7 cellular contexts compared by ENCODE assay signal in genomic region chr2:215084080-215084479, GRCh38. TPM values are rescaled to one million over a fixed set of nuclear protein-coding genes. Genes with fewer than 3 reads are reported as not detected.
"Had no signal": no experiment of that assay in that cellular context is flagged by ENCODE, and none has a peak within 500 bp of the region (broad histone marks: within the 10 kb centered on the region; RNA-seq: fewer than 3 reads in every experiment).

No MANE protein-coding gene starts in this region.

- H3K27ac ChIP-seq: HL-60 had no signal

- ATAC-seq: K562 had no signal

- DNase-seq: IMR-90, KBM-7 had no signal

- H3K4me3 ChIP-seq: K562 had no signal

- FAIRE-seq: HTR-8/SVneo, K562 had no signal

RNA-seq across cellular contexts. Expression of gene ABCA12, which starts 54.3 kb away (rescaled TPM):
- total RNA-seq: HT-29 had no signal
- polyA plus RNA-seq: IgD-negative memory B cell, IMR-90 had no signal
